24 cellular contexts compared by ENCODE assay signal in the genomic region with DNA sequence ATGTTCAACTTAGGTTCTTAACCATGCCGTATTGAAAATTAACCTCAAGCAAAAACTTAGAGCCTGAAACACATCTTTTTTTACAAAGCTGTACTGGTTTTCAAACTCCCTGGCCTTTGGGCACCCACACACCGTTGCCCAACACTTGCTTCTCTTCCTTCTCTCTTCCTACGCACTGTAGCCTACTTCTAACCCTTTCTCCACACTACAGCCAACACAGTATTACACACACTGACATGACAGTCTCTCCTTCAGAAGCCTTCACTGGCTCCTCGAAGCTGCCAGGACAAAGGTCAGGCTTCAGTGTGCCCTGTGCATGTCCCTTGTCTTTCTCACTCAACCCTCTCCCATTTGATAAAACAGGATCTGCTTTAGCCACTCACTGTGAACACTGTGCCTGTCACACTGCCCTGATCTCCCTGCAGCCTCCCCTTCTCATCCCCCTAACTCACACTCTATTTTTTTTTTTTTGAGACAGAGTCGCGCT.
"Had no signal": no experiment of that assay in that cellular context is flagged by ENCODE, and none has a peak within 500 bp of the region (broad histone marks: within the 10 kb centered on the region; RNA-seq: fewer than 3 reads in every experiment).

No MANE protein-coding gene starts in this region.

- H3K27ac ChIP-seq: KMS-11 had no signal

- DNase-seq: activated CD4-positive, alpha-beta T cell treated with anti-CD3 and anti-CD28 coated beads for 48 hours; activated CD4-positive, alpha-beta T cell treated with anti-CD3 and anti-CD28 coated beads, Interleukin-2, amount 50 U/mL, for 4 hours; activated CD4-positive, CD25-positive, alpha-beta regulatory T cell treated with anti-CD3 and anti-CD28 coated beads, Interleukin-2, amount 50 U/mL, for 72 hours; activated CD8-positive, alpha-beta memory T cell treated with anti-CD3 and anti-CD28 coated beads, Interleukin-2, amount 50 U/mL, for 48 hours; activated CD8-positive, alpha-beta T cell treated with anti-CD3 and anti-CD28 coated beads, Interleukin-2, amount 10 ng/mL, durations not matched to agents 7 days and 5 days; activated effector memory CD4-positive, alpha-beta T cell treated with anti-CD3 and anti-CD28 coated beads, Interleukin-2, amount 50 U/mL, for 16 hours; activated naive CD4-positive, alpha-beta T cell treated with Interleukin-2 at 50 U/mL for 16 hours; activated naive CD8-positive, alpha-beta T cell treated with anti-CD3 and anti-CD28 coated beads, Interleukin-2, amount 50 U/mL, for 24 hours; activated T-cell treated with anti-CD3 and anti-CD28 coated beads, Interleukin-2, amount 50 U/mL, for 1 hour; amygdala; NCI-H1105; NCI-H1436; NCI-H187; NCI-H2081; NCI-H446; NCI-H524; PC-3; SIG-M5; T-helper 17 cell; T-helper 9 cell had no signal

- H3K9ac ChIP-seq: KMS-11 had no signal

- FAIRE-seq: astrocyte had no signal

- ATAC-seq: activated CD8-positive, alpha-beta T cell treated with anti-CD3 and anti-CD28 coated beads, Interleukin-2, amount 10 ng/mL, durations not matched to agents 7 days and 5 days; activated naive CD4-positive, alpha-beta T cell treated with anti-CD3 and anti-CD28 coated beads, Interleukin-2, amount 50 U/mL, for 72 hours; activated naive CD8-positive, alpha-beta T cell treated with anti-CD3 and anti-CD28 coated beads, Interleukin-2, amount 50 U/mL, for 24 hours; PC-3; T-helper 17 cell; WTC11 had no signal

- H3K4me2 ChIP-seq: KMS-11 had no signal
